16 cellular contexts compared by ENCODE assay signal in genomic region chr13:36362251-36362650, GRCh38. TPM values are rescaled to one million over a fixed set of nuclear protein-coding genes. Genes with fewer than 3 reads are reported as not detected.
A peak's percentile ranks its signal among the peaks of the same experiment; 100 is the strongest.
DNase-seq lines count a peak whose midpoint lies in the region; ATAC-seq, FAIRE-seq and TF ChIP-seq lines count a peak whose summit lies in the region.
"Had no signal": no experiment of that assay in that cellular context is flagged by ENCODE, and none has a peak within 500 bp of the region (broad histone marks: within the 10 kb centered on the region; RNA-seq: fewer than 3 reads in every experiment).

No MANE protein-coding gene starts in this region.

- SMC1A ChIA-PET in GM12878 (lab: Charles Lee; ENCODE audit: uncharacterized antibody, unreplicated experiment), result interaction anchor here (0.6 to 6.7 kb wide), 7 partner anchors 9 to 56 kb away, joined by 3 to 30 read pairs (median 10); no protein-coding TSS in a partner anchor

- intact Hi-C loops in GM12878 (cut with micrococcal nuclease; ENCODE audit: unreplicated experiment) (no loop called here), posterior cingulate gyrus (cut with DNase I) (no loop called here)

- H3K9me3 ChIP-seq in GM12878 (replicated peaks; ENCODE audit: control insufficient read depth, insufficient read depth, low read length), result no peaks in the 10 kb centered on the region
- H3K9me3 ChIP-seq: esophagus squamous epithelium, Peyer's patch, right lobe of liver had no signal

- WGBS in GM12878 (ENCODE audit: insufficient coverage, insufficient replicate concordance, low lambda C conversion rate, missing lambda C conversion rate), result 0% methylated on average over 2 of the region's 2 CpGs

- POLR2A ChIA-PET in GM12878 (lab: Charles Lee), result interaction anchor here (0.6 to 0.8 kb wide), 3 partner anchors 15 to 366 kb away, joined by 3 to 4 read pairs (median 4); no protein-coding TSS in a partner anchor

- RAD21 ChIA-PET in GM12878 (lab: Charles Lee; ENCODE audit: unreplicated experiment), result interaction anchor here (0.9 to 7.3 kb wide), 3 partner anchors 15 to 57 kb away, joined by 4 to 67 read pairs (median 7); partner anchors contain the start of gene SPART

- CTCF ChIA-PET in GM12878 (lab: Yijun Ruan, JAX), result interaction anchor here (1.6 to 4.4 kb wide), 2 partner anchors 13 to 15 kb away, joined by 5 to 26 read pairs; partner anchors contain the start of gene SPART

- TF ChIP-seq CTCF in AG09319 (IDR thresholded peaks at IDR 0.05; ENCODE audit: low read depth, low read length) (no peak), GM12878 (IDR thresholded peaks at IDR 0.05 in 2 of 3, conservative IDR thresholded peaks at IDR 0.05 in 1 of 3; ENCODE audit: control insufficient read depth in 2 of 3, extremely low read depth in 1 of 3, insufficient read depth in 1 of 3, low read depth in 3 of 3, low read length in 3 of 3) (no peak)

- no peak for TF ChIP-seq RAD21 in GM12878 (IDR thresholded peaks at IDR 0.05; ENCODE audit: insufficient read depth, low read depth, low read length)

- no peak overlapping the region for H3K9ac ChIP-seq in GM12878 (ENCODE audit: control insufficient read depth, insufficient read depth, low read length)

- H3K4me2 ChIP-seq in GM12878 (ENCODE audit: control insufficient read depth, insufficient read depth), result no peak overlapping the region
- H3K4me2 ChIP-seq: GM23338 had no signal

- no peak for TF ChIP-seq EP300 in GM12878 (IDR thresholded peaks at IDR 0.05; ENCODE audit: borderline replicate concordance in 1 of 2, control insufficient read depth in 1 of 2, low read depth in 2 of 2, low read length in 2 of 2)

- H3K4me1 ChIP-seq in GM12878 (ENCODE audit: control insufficient read depth, insufficient read depth, low read length), result no peaks in the 10 kb centered on the region
- H3K4me1 ChIP-seq: Peyer's patch had no signal

- FAIRE-seq in GM12878 (lab: Jason Lieb, UNC), result no peak

- no peak for TF ChIP-seq POLR2A in GM12878 (IDR thresholded peaks at IDR 0.05; ENCODE audit: low read depth, low read length)

- ATAC-seq in HG02759 (IDR thresholded peaks at IDR 0.05; ENCODE audit: unreplicated experiment) (peak; percentile 49), GM12878 (peak; percentile 73)
- ATAC-seq: GM23338 had no signal

- DNase-seq in AG09319 (ENCODE audit: extremely low read depth, low read depth) (peak; percentile 43), GM12878 (ENCODE audit: low read depth, low spot score) (no peak), iris pigment epithelial cell (ENCODE audit: low read depth) (peak; percentile 89), inferior parietal cortex (ENCODE audit: extremely low spot score) (no peak), posterior cingulate gyrus (no peak), HUDEP-2 (lab: John Stamatoyannopoulos, UW; ENCODE audit: unreplicated experiment in 76 of 76) (no peak), T-helper 9 cell (no peak)
- DNase-seq: activated CD4-positive, alpha-beta T cell treated with anti-CD3 and anti-CD28 coated beads, Interleukin-2, amount 10 ng/mL, durations not matched to agents 24 days and 14 days; COR-L47; esophagus squamous epithelium; midbrain; NCI-H146; Peyer's patch; right lobe of liver had no signal

- H3K27me3 ChIP-seq in GM12878 (replicated peaks in 1 of 2; ENCODE audit: control insufficient read depth in 2 of 2, insufficient read depth in 2 of 2, low read length in 1 of 2), result no peaks in the 10 kb centered on the region
- H3K27me3 ChIP-seq: esophagus squamous epithelium, Peyer's patch, right lobe of liver had no signal

- H2AFZ ChIP-seq in GM12878 (ENCODE audit: control insufficient read depth, low read depth, low read length), result no peak overlapping the region
- H2AFZ ChIP-seq: GM23338 had no signal

- H4K20me1 ChIP-seq in GM12878 (ENCODE audit: control insufficient read depth, insufficient read depth), result no peaks in the 10 kb centered on the region

- no peak overlapping the region for H3K4me3 ChIP-seq in GM12878
- H3K4me3 ChIP-seq: esophagus squamous epithelium, GM23338, Peyer's patch, right lobe of liver had no signal

- in situ Hi-C loops in GM12878 (cut with MboI), result no loop called here

- no peak overlapping the region for H3K27ac ChIP-seq in GM12878 (ENCODE audit: control insufficient read depth, insufficient read depth)
- H3K27ac ChIP-seq: esophagus squamous epithelium, Peyer's patch, right lobe of liver had no signal

- no peaks in the 10 kb centered on the region for H3K36me3 ChIP-seq in GM12878 (ENCODE audit: control insufficient read depth in 2 of 2, insufficient read depth in 2 of 2, low read length in 1 of 2)
- H3K36me3 ChIP-seq: esophagus squamous epithelium, Peyer's patch, right lobe of liver had no signal

- no TSS peak for BruUV-seq in GM12878 (replicated peaks; lab: Mats Ljungman, UMichigan)

- H3K79me2 ChIP-seq in GM12878 (ENCODE audit: control insufficient read depth, insufficient read depth, low read length), result no peaks in the 10 kb centered on the region

TF ChIP-seq in GM12878, 131 proteins besides CTCF, POLR2A, EP300 and RAD21:
- TF ChIP-seq, protein P1, sequence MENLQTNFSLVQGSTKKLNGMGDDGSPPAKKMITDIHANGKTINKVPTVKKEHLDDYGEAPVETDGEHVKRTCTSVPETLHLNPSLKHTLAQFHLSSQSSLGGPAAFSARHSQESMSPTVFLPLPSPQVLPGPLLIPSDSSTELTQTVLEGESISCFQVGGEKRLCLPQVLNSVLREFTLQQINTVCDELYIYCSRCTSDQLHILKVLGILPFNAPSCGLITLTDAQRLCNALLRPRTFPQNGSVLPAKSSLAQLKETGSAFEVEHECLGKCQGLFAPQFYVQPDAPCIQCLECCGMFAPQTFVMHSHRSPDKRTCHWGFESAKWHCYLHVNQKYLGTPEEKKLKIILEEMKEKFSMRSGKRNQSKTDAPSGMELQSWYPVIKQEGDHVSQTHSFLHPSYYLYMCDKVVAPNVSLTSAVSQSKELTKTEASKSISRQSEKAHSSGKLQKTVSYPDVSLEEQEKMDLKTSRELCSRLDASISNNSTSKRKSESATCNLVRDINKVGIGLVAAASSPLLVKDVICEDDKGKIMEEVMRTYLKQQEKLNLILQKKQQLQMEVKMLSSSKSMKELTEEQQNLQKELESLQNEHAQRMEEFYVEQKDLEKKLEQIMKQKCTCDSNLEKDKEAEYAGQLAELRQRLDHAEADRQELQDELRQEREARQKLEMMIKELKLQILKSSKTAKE (IDR thresholded peaks at IDR 0.05; ENCODE audit: low read depth, poor library complexity, severe bottlenecking), result no peak
- TF ChIP-seq, protein P2, sequence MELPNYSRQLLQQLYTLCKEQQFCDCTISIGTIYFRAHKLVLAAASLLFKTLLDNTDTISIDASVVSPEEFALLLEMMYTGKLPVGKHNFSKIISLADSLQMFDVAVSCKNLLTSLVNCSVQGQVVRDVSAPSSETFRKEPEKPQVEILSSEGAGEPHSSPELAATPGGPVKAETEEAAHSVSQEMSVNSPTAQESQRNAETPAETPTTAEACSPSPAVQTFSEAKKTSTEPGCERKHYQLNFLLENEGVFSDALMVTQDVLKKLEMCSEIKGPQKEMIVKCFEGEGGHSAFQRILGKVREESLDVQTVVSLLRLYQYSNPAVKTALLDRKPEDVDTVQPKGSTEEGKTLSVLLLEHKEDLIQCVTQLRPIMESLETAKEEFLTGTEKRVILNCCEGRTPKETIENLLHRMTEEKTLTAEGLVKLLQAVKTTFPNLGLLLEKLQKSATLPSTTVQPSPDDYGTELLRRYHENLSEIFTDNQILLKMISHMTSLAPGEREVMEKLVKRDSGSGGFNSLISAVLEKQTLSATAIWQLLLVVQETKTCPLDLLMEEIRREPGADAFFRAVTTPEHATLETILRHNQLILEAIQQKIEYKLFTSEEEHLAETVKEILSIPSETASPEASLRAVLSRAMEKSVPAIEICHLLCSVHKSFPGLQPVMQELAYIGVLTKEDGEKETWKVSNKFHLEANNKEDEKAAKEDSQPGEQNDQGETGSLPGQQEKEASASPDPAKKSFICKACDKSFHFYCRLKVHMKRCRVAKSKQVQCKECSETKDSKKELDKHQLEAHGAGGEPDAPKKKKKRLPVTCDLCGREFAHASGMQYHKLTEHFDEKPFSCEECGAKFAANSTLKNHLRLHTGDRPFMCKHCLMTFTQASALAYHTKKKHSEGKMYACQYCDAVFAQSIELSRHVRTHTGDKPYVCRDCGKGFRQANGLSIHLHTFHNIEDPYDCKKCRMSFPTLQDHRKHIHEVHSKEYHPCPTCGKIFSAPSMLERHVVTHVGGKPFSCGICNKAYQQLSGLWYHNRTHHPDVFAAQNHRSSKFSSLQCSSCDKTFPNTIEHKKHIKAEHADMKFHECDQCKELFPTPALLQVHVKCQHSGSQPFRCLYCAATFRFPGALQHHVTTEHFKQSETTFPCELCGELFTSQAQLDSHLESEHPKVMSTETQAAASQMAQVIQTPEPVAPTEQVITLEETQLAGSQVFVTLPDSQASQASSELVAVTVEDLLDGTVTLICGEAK (IDR thresholded peaks at IDR 0.05; ENCODE audit: borderline replicate concordance), result no peak
- TF ChIP-seq MEF2A (IDR thresholded peaks at IDR 0.05; ENCODE audit: insufficient read depth, low read depth, low read length) (no peak), EZH2 (IDR thresholded peaks at IDR 0.05; ENCODE audit: borderline replicate concordance, control insufficient read depth, low read depth, low read length) (no peak), CEBPB (IDR thresholded peaks at IDR 0.05; ENCODE audit: borderline replicate concordance in 1 of 2, low read depth in 2 of 2, low read length in 2 of 2) (no peak)

RNA-seq across cellular contexts. Expression of gene SPART, which starts 16.1 kb away (rescaled TPM):
- 18.2 and 20.4 TPM in 2 replicates for total RNA-seq in GM12878 (2013; cell fraction: nucleolus; rRNA removed)
- total RNA-seq in GM12878 (2014; rRNA removed) (20.9 and 22.1 TPM in 2 replicates), GM12878 (2014; rRNA removed; fragmentation: Illumina TruSeq; extraction: Trizol) (48.3 and 50.0 TPM in 2 replicates), GM12878 (2021) (35.6 and 36.2 TPM in 2 replicates)
- 10.0 TPM for polyA plus RNA-seq in GM12878 (2011; ENCODE audit: low read depth)
- polyA plus RNA-seq in GM12878 (2011; rRNA removed) (52.2 and 63.5 TPM in 2 replicates), GM12878 (2014; fragmentation: Illumina TruSeq; extraction: Trizol) (74.6 and 105 TPM in 2 replicates), GM12878 (2014; fragmentation: Nextera tagmentation; extraction: Ambion mirVana) (10 to 100 TPM; 17.6 to 20.9 TPM), GM12878 (2014; rRNA removed) (34.4 and 35.9 TPM in 2 replicates), GM12878 (2016; fragmentation: Nextera tagmentation; extraction: Ambion mirVana) (10 to 100 TPM; 59.7 to 65.9 TPM)
- polyA plus RNA-seq in GM12878 (2011; cell fraction: cytosol; rRNA removed), result 31.9 and 34.3 TPM in 2 replicates
- polyA plus RNA-seq in GM12878 (2011; cell fraction: nucleus; rRNA removed), result 33.9 and 42.0 TPM in 2 replicates
- polyA plus RNA-seq in GM12878 (2012), result 10.0 and 14.3 TPM in 2 replicates
- polyA minus RNA-seq in GM12878 (2011; rRNA and poly(A)+ RNA removed), result 44.0 and 81.4 TPM in 2 replicates
- 24.3 and 33.4 TPM in 2 replicates for polyA minus RNA-seq in GM12878 (2011; cell fraction: cytosol; rRNA and poly(A)+ RNA removed)
- polyA minus RNA-seq in GM12878 (2011; cell fraction: nucleus; rRNA and poly(A)+ RNA removed), result 9.1 and 14.5 TPM in 2 replicates

Comparison
In these comparisons a context has a peak if more than half of its experiments do, and no peak if none do; other contexts are left out.
1. DNase-seq: peak in AG09319 (single experiment) and iris pigment epithelial cell (single experiment); none in GM12878 (single experiment), inferior parietal cortex (single experiment), posterior cingulate gyrus (0 of 10), HUDEP-2 (0 of 76) and T-helper 9 cell (single experiment).